9 cellular contexts compared by ENCODE assay signal in the genomic region with DNA sequence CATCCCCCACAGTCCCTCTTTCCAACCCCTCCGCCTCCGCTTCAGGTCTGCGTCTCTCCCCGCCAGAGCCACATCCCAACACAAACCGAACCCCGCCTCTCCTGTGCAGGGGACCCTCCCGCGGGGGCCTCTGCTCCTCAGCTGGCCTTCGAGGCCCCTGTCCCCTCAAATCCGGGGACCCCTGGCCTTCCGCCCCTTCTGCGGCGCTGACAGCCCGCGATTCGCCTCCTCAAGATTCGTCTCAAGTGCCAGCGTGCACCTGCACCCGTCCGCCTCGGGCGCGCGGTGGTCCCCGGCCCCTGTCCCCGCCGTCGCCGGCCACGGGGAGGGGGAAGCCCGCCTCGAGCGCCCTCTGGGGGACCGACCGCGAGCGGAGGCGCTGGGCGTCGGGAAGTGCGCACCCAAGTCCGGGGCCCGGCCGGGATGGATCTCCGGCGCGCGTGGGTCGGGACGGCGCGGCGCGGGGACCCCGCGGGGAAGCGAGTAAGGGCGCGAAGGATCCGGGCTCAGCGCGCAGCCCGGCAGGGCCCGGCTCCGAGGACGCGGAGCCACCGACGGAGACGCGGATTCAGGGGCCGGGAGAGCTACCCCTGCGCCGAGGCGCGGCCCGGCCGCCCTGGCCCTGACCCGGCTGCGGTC. TPM values are rescaled to one million over a fixed set of nuclear protein-coding genes. Genes with fewer than 3 reads are reported as not detected.
A peak's percentile ranks its signal among the peaks of the same experiment; 100 is the strongest.
DNase-seq lines count a peak whose midpoint lies in the region; ATAC-seq and TF ChIP-seq lines count a peak whose summit lies in the region.
"Had no signal": no experiment of that assay in that cellular context is flagged by ENCODE, and none has a peak within 500 bp of the region (broad histone marks: within the 10 kb centered on the region; RNA-seq: fewer than 3 reads in every experiment).

No MANE protein-coding gene starts in this region.

- no peaks in the 10 kb centered on the region for H3K36me3 Mint-ChIP-seq in activated naive CD8-positive, alpha-beta T cell

- no peaks in the 10 kb centered on the region for H3K36me3 ChIP-seq in stomach

- no peak for TF ChIP-seq POLR2A in stomach (IDR thresholded peaks at IDR 0.05)

- 3 to 17% (median 6%) methylated on average over 16 to 80 of the region's 80 CpGs for WGBS in stomach, 5 donors

- peaks cover 10% of the 10 kb centered on the region for H3K27me3 Mint-ChIP-seq in activated naive CD8-positive, alpha-beta T cell

- no peak overlapping the region for H3K27ac ChIP-seq in stomach

- peaks cover 9% of the 10 kb centered on the region for H3K4me1 Mint-ChIP-seq in activated naive CD8-positive, alpha-beta T cell (ENCODE audit: low read depth)

- intact Hi-C loops in stomach (cut with DNase I; ENCODE audit: low total_unique reads) = no loop called here

- no peaks in the 10 kb centered on the region for H3K9me3 ChIP-seq in stomach

- DNase-seq in NCI-H748 (lab: John Stamatoyannopoulos, UW; ENCODE audit: unreplicated experiment) (peak; percentile 61), NCI-H748 treated with DMSO at 0.1 percent for 48 hours (lab: John Stamatoyannopoulos, UW) (no peak), left lobe of liver (ENCODE audit: low spot score) (peak; percentile 46), stomach (no peak), NCI-H128 (lab: John Stamatoyannopoulos, UW; ENCODE audit: unreplicated experiment) (no peak), NCI-H1092 (lab: John Stamatoyannopoulos, UW) (no peak), NCI-H526 treated with DMSO at 0.1 percent for 48 hours (lab: John Stamatoyannopoulos, UW) (no peak)

- peaks cover 11 to 95% (median 60%) of the 10 kb centered on the region in 3 donors for H3K27me3 ChIP-seq in stomach

- TF ChIP-seq EP300 in stomach (IDR thresholded peaks at IDR 0.05) = no peak

- peak overlapping the region; percentile 82 for H3K4me3 Mint-ChIP-seq in activated naive CD8-positive, alpha-beta T cell

- H3K4me3 ChIP-seq in stomach = peak overlapping the region; percentile 40 to 55 (median 44)

- peak overlapping the region; percentile 61 for H3K27ac Mint-ChIP-seq in activated naive CD8-positive, alpha-beta T cell

- no peak for TF ChIP-seq CTCF in stomach (IDR thresholded peaks at IDR 0.05)

- H3K9me3 Mint-ChIP-seq in activated naive CD8-positive, alpha-beta T cell (ENCODE audit: low read depth) = no peaks in the 10 kb centered on the region

- H3K4me1 ChIP-seq in stomach = peaks cover 12 to 22% (median 19%) of the 10 kb centered on the region in 4 donors

- ATAC-seq in left lobe of liver = peak; percentile 37

RNA-seq across cellular contexts. Expression of a gene that starts 0.6 kb away (rescaled TPM):
- total RNA-seq in left lobe of liver = 7.7 TPM
- 1 to 10 TPM; 1.6 to 9.5 (median 6.4) TPM for total RNA-seq in stomach
- 1 to 10 TPM in 2 of 3 donors, under 1 TPM in 1; 0.93 to 1.8 (median 1.1) TPM for polyA plus RNA-seq in stomach

RNA-seq across cellular contexts. Expression of a gene that starts 57.5 kb away (rescaled TPM):
- total RNA-seq in left lobe of liver = 0.93 TPM
- 100 to 1,000 TPM in 1 of 5 donors, not detected in 4; 785 TPM for total RNA-seq in stomach
- polyA plus RNA-seq in stomach = 10 to 100 TPM in 1 of 3 donors, 1 to 10 TPM in 1, not detected in 1; 3.7 to 35.3 TPM
- total RNA-seq: myocyte had no signal

Comparison
In these comparisons a context has a peak if more than half of its experiments do, and no peak if none do; other contexts are left out.
1. DNase-seq: peak in NCI-H748 (single experiment) and left lobe of liver (single experiment); none in NCI-H748 treated with DMSO at 0.1 percent for 48 hours (single experiment), stomach (single experiment), NCI-H128 (single experiment), NCI-H1092 (single experiment) and NCI-H526 treated with DMSO at 0.1 percent for 48 hours (single experiment).